20 cellular contexts compared by ENCODE assay signal in the genomic region with DNA sequence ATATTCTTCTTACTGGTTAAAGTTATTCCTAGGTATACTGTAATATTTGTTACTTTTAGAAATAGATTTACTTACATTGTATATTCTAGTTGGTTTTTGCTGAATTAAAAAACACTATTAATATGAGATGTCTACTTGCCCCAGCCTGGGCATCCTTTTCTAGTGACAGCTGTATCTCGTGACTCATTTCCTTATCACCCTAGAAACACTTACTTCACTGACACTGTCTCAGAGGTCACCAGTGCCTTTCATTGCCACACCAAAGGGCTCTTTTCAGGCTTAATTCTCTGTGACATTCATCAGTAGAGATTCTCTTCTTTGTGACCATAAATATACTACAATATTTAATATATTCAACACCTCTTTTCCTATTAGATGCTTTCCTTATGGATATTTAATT.
DNase-seq lines count a peak whose midpoint lies in the region; ATAC-seq, FAIRE-seq and TF ChIP-seq lines count a peak whose summit lies in the region.
"Had no signal": no experiment of that assay in that cellular context is flagged by ENCODE, and none has a peak within 500 bp of the region (broad histone marks: within the 10 kb centered on the region; RNA-seq: fewer than 3 reads in every experiment).

No MANE protein-coding gene starts in this region.

- TF ChIP-seq CTCF in K562 (IDR thresholded peaks at IDR 0.05 in 2 of 3, conservative IDR thresholded peaks at IDR 0.05 in 1 of 3; ENCODE audit: insufficient read depth in 2 of 3, low read depth in 1 of 3, low read length in 3 of 3) = no peak

- no peak for FAIRE-seq in K562 (lab: Jason Lieb, UNC)
- FAIRE-seq: A204.1, GM12878, GM19239, H1, HepG2 had no signal

- H3K9me3 ChIP-seq in right cardiac atrium (ENCODE audit: control insufficient read depth, low read length) (no peaks in the 10 kb centered on the region), K562 (replicated peaks; ENCODE audit: control insufficient read depth, insufficient read depth, low read depth, low read length) (no peaks in the 10 kb centered on the region)
- H3K9me3 ChIP-seq: BE2C, Caco-2 had no signal

- TF ChIP-seq POLR2A in K562 (conservative IDR thresholded peaks at IDR 0.05) = no peak

- H3K9me1 ChIP-seq in K562 (ENCODE audit: control insufficient read depth, insufficient read depth, low read length) = no peaks in the 10 kb centered on the region

- H3K4me1 ChIP-seq in right cardiac atrium (ENCODE audit: control insufficient read depth, insufficient read depth, low read length) (peaks cover 3% of the 10 kb centered on the region), K562 (replicated peaks in 1 of 2; ENCODE audit: control insufficient read depth in 2 of 2, insufficient read depth in 2 of 2, low read length in 2 of 2) (no peaks in the 10 kb centered on the region)
- H3K4me1 ChIP-seq: BE2C, Caco-2 had no signal

- DNase-seq in left ventricle myocardium superior (no peak), right cardiac atrium (no peak), MV-4-11 (lab: John Stamatoyannopoulos, UW) (peak; percentile 57), K562 (ENCODE audit: extremely low read depth in 1 of 4, low spot score in 3 of 4) (no peak), NCI-H2081 treated with DMSO at 0.1 percent for 48 hours (lab: John Stamatoyannopoulos, UW) (no peak), occipital lobe (lab: John Stamatoyannopoulos, UW) (no peak)
- DNase-seq: ACHN; BE2C; C1 segment of cervical spinal cord; Caco-2; CD4-positive, CD25-positive, alpha-beta regulatory T cell; DMS53; DND-41; EL; H9 had no signal

- CTCF ChIA-PET in K562 (lab: Yijun Ruan, JAX; ENCODE audit: low intra/inter-chr PET ratio) = no interaction called here

- H3K9ac ChIP-seq in K562 (ENCODE audit: insufficient read depth in 1 of 2, low read depth in 2 of 2, low read length in 2 of 2) = no peak overlapping the region

- no peak for TF ChIP-seq EP300 in K562 (IDR thresholded peaks at IDR 0.05; ENCODE audit: low read length)

- H3K27me3 ChIP-seq in right cardiac atrium (ENCODE audit: control insufficient read depth, insufficient read depth) (no peaks in the 10 kb centered on the region), K562 (ENCODE audit: control insufficient read depth in 2 of 2, insufficient read depth in 2 of 2, low read length in 2 of 2) (no peaks in the 10 kb centered on the region; a peak in 1 of 5 replicates)
- H3K27me3 ChIP-seq: BE2C had no signal

- no peak for TF ChIP-seq RAD21 in K562 (CRISPR knock-in tag; conservative IDR thresholded peaks at IDR 0.05 in 1 of 2, IDR thresholded peaks at IDR 0.05 in 1 of 2)

- H2AFZ ChIP-seq in K562 (ENCODE audit: low read depth, low read length) = no peak overlapping the region

- intact Hi-C loops in left ventricle myocardium superior (cut with micrococcal nuclease) (no loop called here), right cardiac atrium (cut with DNase I) (no loop called here), K562 (cut with micrococcal nuclease) (no loop called here)

- no peaks in the 10 kb centered on the region for H4K20me1 ChIP-seq in K562 (replicated peaks; ENCODE audit: control insufficient read depth, insufficient read depth, low read length)

- H3K4me2 ChIP-seq in K562 (ENCODE audit: insufficient read depth, low read length) = no peak overlapping the region

- no peaks in the 10 kb centered on the region for H3K79me2 ChIP-seq in K562 (ENCODE audit: control insufficient read depth, insufficient read depth, low read length)

- POLR2A ChIA-PET in K562 (lab: Yijun Ruan, JAX) = no interaction called here

- no peak overlapping the region for H3K4me3 ChIP-seq in right cardiac atrium (ENCODE audit: low read length)
- H3K4me3 ChIP-seq in K562 = no peak overlapping the region
- H3K4me3 ChIP-seq: GM12878 had no signal

- H3K36me3 ChIP-seq in K562 (ENCODE audit: control insufficient read depth, insufficient read depth, low read length) = no peaks in the 10 kb centered on the region
- H3K36me3 ChIP-seq: BE2C had no signal

- ATAC-seq in left ventricle myocardium superior (peak; percentile 64), right cardiac atrium (no peak), K562 (no peak)
- ATAC-seq: GM12878, HepG2 had no signal

- in situ Hi-C loops in K562 (cut with MboI) = no loop called here

- BruUV-seq in K562 (replicated peaks; lab: Mats Ljungman, UMichigan) = no TSS peak

- 15% methylated on average over 1 of the region's 1 CpG for WGBS in right cardiac atrium
- WGBS in K562 (ENCODE audit: insufficient coverage, low coverage, missing lambda C conversion rate) = 0% methylated on average over 1 of the region's 1 CpG

- H3K27ac ChIP-seq in right cardiac atrium (ENCODE audit: low read length) (no peak overlapping the region), K562 (ENCODE audit: extremely low read depth, low read depth, low read length) (no peak overlapping the region)

TF ChIP-seq in K562, 482 proteins besides CTCF, POLR2A, EP300 and RAD21:
- TF ChIP-seq JUND (IDR thresholded peaks at IDR 0.05; ENCODE audit: borderline replicate concordance, low read depth, low read length) (peak; percentile 7; the same call in 1 of the 2 replicates), JUND (tag; IDR thresholded peaks at IDR 0.05; ENCODE audit: borderline replicate concordance, low read depth, low read length) (no peak), SNIP1 (IDR thresholded peaks at IDR 0.05; ENCODE audit: low read depth) (no peak)
